7 cellular contexts compared by ENCODE assay signal in genomic region chr17:27893834-27894503, GRCh38. TPM values are rescaled to one million over a fixed set of nuclear protein-coding genes. Genes with fewer than 3 reads are reported as not detected.
DNase-seq lines count a peak whose midpoint lies in the region; ATAC-seq and TF ChIP-seq lines count a peak whose summit lies in the region.

No MANE protein-coding gene starts in this region.

- H3K4me1 ChIP-seq in GM23338 (ENCODE audit: insufficient read depth) (peaks cover 65% of the 10 kb centered on the region), OCI-LY7 (ENCODE audit: insufficient read depth, low read length, poor library complexity, severe bottlenecking) (peaks cover 8% of the 10 kb centered on the region), sigmoid colon (peaks cover 0 to 12% (median 9%) of the 10 kb centered on the region in 4 donors)

- BruUV-seq in OCI-LY7 (replicated peaks; lab: Mats Ljungman, UMichigan): no TSS peak

- no peaks in the 10 kb centered on the region for H3K9me2 ChIP-seq in GM23338 (ENCODE audit: insufficient read depth)
- H3K9me2 ChIP-seq in OCI-LY7 (ENCODE audit: insufficient read depth, low read length): no peaks in the 10 kb centered on the region

- no peak for ATAC-seq in GM23338
- ATAC-seq in HG03354 (IDR thresholded peaks at IDR 0.05; ENCODE audit: poor library complexity, severe bottlenecking, unreplicated experiment): no peak
- ATAC-seq in GM18873 (IDR thresholded peaks at IDR 0.05; ENCODE audit: low FRiP score, unreplicated experiment): no peak

- CTCF ChIA-PET in OCI-LY7 (lab: Charles Lee; ENCODE audit: unreplicated experiment): interaction anchor here (1.2 kb wide), 1 partner anchor 239 kb away, joined by 4 read pairs; no protein-coding TSS in a partner anchor

- POLR2A ChIA-PET in OCI-LY7 (lab: Charles Lee): interaction anchor here (0.6 to 1.3 kb wide), 5 partner anchors 9 to 675 kb away, joined by 3 to 7 read pairs (median 3); no protein-coding TSS in a partner anchor

- H3K4me3 Mint-ChIP-seq in GM23338: peak overlapping the region; percentile 62; the same call in 2 of the 3 replicates

- H3K79me2 ChIP-seq in GM23338 (replicated peaks; ENCODE audit: insufficient read depth): no peaks in the 10 kb centered on the region
- no peaks in the 10 kb centered on the region for H3K79me2 ChIP-seq in OCI-LY7 (ENCODE audit: insufficient read depth, low read depth, low read length)

- H4K20me1 ChIP-seq in GM23338 (replicated peaks; ENCODE audit: insufficient read depth) (no peaks in the 10 kb centered on the region), OCI-LY7 (ENCODE audit: insufficient read depth, low read length) (no peaks in the 10 kb centered on the region)

- TF ChIP-seq EP300 in sigmoid colon (IDR thresholded peaks at IDR 0.05): no peak

- no peaks in the 10 kb centered on the region for H3K9me3 ChIP-seq in OCI-LY7 (ENCODE audit: low read length)
- H3K9me3 ChIP-seq in sigmoid colon: no peaks in the 10 kb centered on the region

- peak overlapping the region; percentile 39; the same call in 1 of the 2 replicates for H3K27ac Mint-ChIP-seq in GM23338

- no peaks in the 10 kb centered on the region for H3K9me3 Mint-ChIP-seq in GM23338

- no peak for TF ChIP-seq POLR2A in sigmoid colon (IDR thresholded peaks at IDR 0.05)

- H3K36me3 ChIP-seq in GM23338 (ENCODE audit: insufficient read depth): no peaks in the 10 kb centered on the region
- no peaks in the 10 kb centered on the region for H3K36me3 ChIP-seq in OCI-LY7 (ENCODE audit: insufficient read depth, low read length)
- no peaks in the 10 kb centered on the region for H3K36me3 ChIP-seq in sigmoid colon

- DNase-seq in GM23338 (ENCODE audit: low spot score) (peak; percentile 26), OCI-LY7 (ENCODE audit: low spot score) (no peak), sigmoid colon (no peak), NCI-H1436 treated with DMSO at 0.1 percent for 48 hours (lab: John Stamatoyannopoulos, UW) (no peak)

- no peaks in the 10 kb centered on the region; the same call in 1 of the 2 replicates for H3F3A ChIP-seq in GM23338 (replicated peaks; ENCODE audit: low read depth)

- no peaks in the 10 kb centered on the region for H3K36me3 Mint-ChIP-seq in GM23338 (ENCODE audit: low read depth)

- H3K4me2 ChIP-seq in GM23338: peak overlapping the region; percentile 76
- peak overlapping the region; percentile 59 for H3K4me2 ChIP-seq in OCI-LY7 (ENCODE audit: low read length)

- no peak for TF ChIP-seq CTCF in GM23338 (conservative IDR thresholded peaks at IDR 0.05; ENCODE audit: low read depth in 2 of 2)
- TF ChIP-seq CTCF in OCI-LY7 (conservative IDR thresholded peaks at IDR 0.05; ENCODE audit: low read length): no peak
- TF ChIP-seq CTCF in sigmoid colon (IDR thresholded peaks at IDR 0.05): no peak

- H3K27me3 Mint-ChIP-seq in GM23338 (ENCODE audit: insufficient read depth, low read depth, poor library complexity): peaks cover 25% of the 10 kb centered on the region

- H2AFZ ChIP-seq in GM23338: peak overlapping the region; percentile 2; the same call in 1 of the 2 replicates
- H2AFZ ChIP-seq in OCI-LY7 (ENCODE audit: low read length): peak overlapping the region; percentile 88

- H3K27ac ChIP-seq in GM23338 (ENCODE audit: low read depth) (peak overlapping the region; percentile 22; the same call in 1 of the 2 replicates), OCI-LY7 (ENCODE audit: low read depth, low read length, poor library complexity, severe bottlenecking) (no peak overlapping the region), cingulate gyrus (ENCODE audit: low read depth, low read length) (peak overlapping the region; percentile 23), sigmoid colon (peak overlapping the region; percentile 25 to 93 (median 89))

- intact Hi-C loops in OCI-LY7 (cut with micrococcal nuclease; ENCODE audit: unreplicated experiment) (loop anchor here (10.0 kb wide), 1 partner anchor 121 kb away; no protein-coding TSS in a partner anchor), sigmoid colon (cut with DNase I) (loop anchor here (1.0 to 10.0 kb wide), 3 partner anchors 88 to 461 kb away; partner anchors contain the start of gene POLDIP2)

- WGBS in sigmoid colon, 2 donors: 14 to 23% methylated on average over 7 of the region's 7 CpGs

- peak overlapping the region; percentile 42; the same call in 1 of the 2 replicates for H3K4me3 ChIP-seq in GM23338
- no peak overlapping the region for H3K4me3 ChIP-seq in OCI-LY7 (ENCODE audit: low read depth, low read length, poor library complexity, severe bottlenecking)
- H3K4me3 ChIP-seq in sigmoid colon: peak overlapping the region in 2 of 4 donors; percentile 82 to 88

- H3K4me1 Mint-ChIP-seq in GM23338: peaks cover 64% of the 10 kb centered on the region

- H3K27me3 ChIP-seq in GM23338 (ENCODE audit: insufficient read depth) (peaks cover 9% of the 10 kb centered on the region), sigmoid colon (peaks cover 0 to 15% (median 0%) of the 10 kb centered on the region in 3 donors)

TF ChIP-seq in GM23338, 12 proteins besides CTCF, POLR2A, EP300 and RAD21:
- no peak for TF ChIP-seq ZNF462 (CRISPR knock-in tag; IDR thresholded peaks at IDR 0.05)
- no peak for TF ChIP-seq ZNF331 (CRISPR knock-in tag; IDR thresholded peaks at IDR 0.05; ENCODE audit: low read depth)
- TF ChIP-seq STAT1 (IDR thresholded peaks at IDR 0.05; ENCODE audit: unreplicated experiment): no peak
- TF ChIP-seq EZH2phosphoT487 (IDR thresholded peaks at IDR 0.05; ENCODE audit: unreplicated experiment): no peak
- no peak for TF ChIP-seq ZNF114 (CRISPR knock-in tag; IDR thresholded peaks at IDR 0.05)
TF ChIP-seq in GM23338: peak in this region for 0.

RNA-seq across cellular contexts. Expression of gene LYRM9, which starts 0.8 kb away (rescaled TPM):
- total RNA-seq in GM23338 (2014; rRNA removed; shearing (Covaris generic)): 4.7 and 9.8 TPM in 2 replicates
- polyA plus RNA-seq in GM23338 (2016; fragmentation: Nextera tagmentation; extraction: Ambion mirVana) (6.2 and 6.3 TPM in 2 replicates), sigmoid colon (1 to 10 TPM; 2.1 to 10.0 (median 7.8) TPM)
- 0.35 TPM in 1 of 2 replicates, not detected in the other for total RNA-seq in OCI-LY7 (2014; rRNA removed; shearing (Covaris generic))
- total RNA-seq in OCI-LY7 (2022) (1.4 and 1.9 TPM in 2 replicates), sigmoid colon (10 to 100 TPM; 15.5 to 27.1 (median 19.7) TPM)
